ENCODE assay signal across 9 cellular contexts in the genomic region with DNA sequence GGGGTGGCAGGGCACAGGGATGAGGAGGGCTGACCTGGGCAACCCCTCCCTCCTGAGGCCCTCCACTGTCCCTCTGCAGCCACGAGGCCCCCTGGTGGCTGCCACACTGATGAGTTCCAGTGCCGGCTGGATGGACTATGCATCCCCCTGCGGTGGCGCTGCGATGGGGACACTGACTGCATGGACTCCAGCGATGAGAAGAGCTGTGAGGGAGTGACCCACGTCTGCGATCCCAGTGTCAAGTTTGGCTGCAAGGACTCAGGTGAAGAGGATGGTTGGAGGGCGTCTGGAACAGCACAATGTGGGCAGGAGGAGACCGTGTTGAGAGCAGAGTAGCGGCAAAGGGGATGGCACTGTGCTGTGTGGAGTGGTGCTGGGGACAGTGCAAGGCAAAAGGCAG. TPM values are rescaled to one million over a fixed set of nuclear protein-coding genes. Genes with fewer than 3 reads are reported as not detected.
DNase-seq lines count a peak whose midpoint lies in the region; ATAC-seq and TF ChIP-seq lines count a peak whose summit lies in the region.
"Had no signal": no experiment of that assay in that cellular context is flagged by ENCODE, and none has a peak within 500 bp of the region (broad histone marks: within the 10 kb centered on the region; RNA-seq: fewer than 3 reads in every experiment).

No MANE protein-coding gene starts in this region.

- H3K27ac Mint-ChIP-seq in activated CD8-positive, alpha-beta T cell treated with anti-CD3 and anti-CD28 coated beads, Interleukin-2, amount 10 ng/mL, durations not matched to agents 7 days and 5 days: no peak overlapping the region

- POLR2A ChIA-PET in BJ (lab: Charles Lee) (no interaction called here), HEK293 (lab: Yijun Ruan, JAX) (interaction anchor here (0.6 to 1.4 kb wide), 2 partner anchors 45 to 85 kb away, joined by 3 to 4 read pairs; a partner anchor contains a TSS)
- POLR2A ChIA-PET in activated CD8-positive, alpha-beta T cell treated with anti-CD3 and anti-CD28 coated beads, Interleukin-2, amount 10 ng/mL, durations not matched to agents 7 days and 5 days (lab: Charles Lee): no interaction called here

- ATAC-seq in activated CD8-positive, alpha-beta T cell treated with anti-CD3 and anti-CD28 coated beads, Interleukin-2, amount 10 ng/mL, durations not matched to agents 7 days and 5 days: peak; percentile 59
- ATAC-seq in right cardiac atrium: peak; percentile 14 to 16
- ATAC-seq in thoracic aorta (ENCODE audit: insufficient number of reproducible peaks, low FRiP score, low read depth): no peak
- no peak for ATAC-seq in GM21381 (IDR thresholded peaks at IDR 0.05; ENCODE audit: unreplicated experiment)

- H3K9me3 ChIP-seq in HEK293 (ENCODE audit: control insufficient read depth, insufficient read depth, low read depth, low read length): no peaks in the 10 kb centered on the region
- no peaks in the 10 kb centered on the region for H3K9me3 ChIP-seq in right cardiac atrium (ENCODE audit: control insufficient read depth, low read length)
- no peaks in the 10 kb centered on the region for H3K9me3 ChIP-seq in thoracic aorta

- no peaks in the 10 kb centered on the region for H3K27me3 ChIP-seq in BJ (ENCODE audit: control insufficient read depth, insufficient read depth, low read length)
- H3K27me3 ChIP-seq in right cardiac atrium (ENCODE audit: control insufficient read depth, insufficient read depth): no peaks in the 10 kb centered on the region
- no peaks in the 10 kb centered on the region for H3K27me3 ChIP-seq in thoracic aorta (replicated peaks; ENCODE audit: insufficient read depth)

- no peak overlapping the region for H3K4me3 Mint-ChIP-seq in activated CD8-positive, alpha-beta T cell treated with anti-CD3 and anti-CD28 coated beads, Interleukin-2, amount 10 ng/mL, durations not matched to agents 7 days and 5 days

- no peaks in the 10 kb centered on the region for H3K36me3 Mint-ChIP-seq in activated CD8-positive, alpha-beta T cell treated with anti-CD3 and anti-CD28 coated beads, Interleukin-2, amount 10 ng/mL, durations not matched to agents 7 days and 5 days (ENCODE audit: low read depth)

- H3K9me3 Mint-ChIP-seq in activated CD8-positive, alpha-beta T cell treated with anti-CD3 and anti-CD28 coated beads, Interleukin-2, amount 10 ng/mL, durations not matched to agents 7 days and 5 days (ENCODE audit: insufficient read depth): no peaks in the 10 kb centered on the region

- no peak overlapping the region for H3K4me3 ChIP-seq in BJ (ENCODE audit: low read depth, low read length)
- H3K4me3 ChIP-seq in HEK293 (ENCODE audit: low read depth, low read length): no peak overlapping the region
- H3K4me3 ChIP-seq in right cardiac atrium (ENCODE audit: low read length): no peak overlapping the region
- H3K4me3 ChIP-seq in thoracic aorta: no peak overlapping the region

- H3K4me1 ChIP-seq in HEK293 (ENCODE audit: control insufficient read depth, insufficient read depth, low read length) (no peaks in the 10 kb centered on the region), right cardiac atrium (ENCODE audit: control insufficient read depth, insufficient read depth, low read length) (no peaks in the 10 kb centered on the region), thoracic aorta (ENCODE audit: control insufficient read depth in 1 of 2, low read depth in 2 of 2) (peaks cover 0 to 29% of the 10 kb centered on the region in 2 donors)

- no peaks in the 10 kb centered on the region for H3K27me3 Mint-ChIP-seq in activated CD8-positive, alpha-beta T cell treated with anti-CD3 and anti-CD28 coated beads, Interleukin-2, amount 10 ng/mL, durations not matched to agents 7 days and 5 days (ENCODE audit: low read depth)

- 63% methylated on average over 11 of the region's 11 CpGs for WGBS in right cardiac atrium

- no peak overlapping the region for H3K27ac ChIP-seq in HEK293 (ENCODE audit: extremely low read depth, low read depth, low read length)
- H3K27ac ChIP-seq in right cardiac atrium (ENCODE audit: low read length): no peak overlapping the region
- peak overlapping the region in 1 of 2 donors; percentile 13 for H3K27ac ChIP-seq in thoracic aorta

- no peaks in the 10 kb centered on the region for H3K4me1 Mint-ChIP-seq in activated CD8-positive, alpha-beta T cell treated with anti-CD3 and anti-CD28 coated beads, Interleukin-2, amount 10 ng/mL, durations not matched to agents 7 days and 5 days (ENCODE audit: low read depth)

- CTCF ChIA-PET in BJ (lab: Yijun Ruan, JAX): interaction anchor here (0.6 to 11.4 kb wide), 19 partner anchors 8 to 104 kb away, joined by 3 to 357 read pairs (median 4); a partner anchor contains a TSS
- CTCF ChIA-PET in HEK293 (lab: Yijun Ruan, JAX): interaction anchor here (0.5 to 10.6 kb wide), 18 partner anchors 10 to 498 kb away, joined by 3 to 259 read pairs (median 4); a partner anchor contains a TSS
- CTCF ChIA-PET in activated CD8-positive, alpha-beta T cell treated with anti-CD3 and anti-CD28 coated beads, Interleukin-2, amount 10 ng/mL, durations not matched to agents 7 days and 5 days (lab: Charles Lee): interaction anchor here (0.6 to 9.6 kb wide), 12 partner anchors 10 to 104 kb away, joined by 3 to 85 read pairs (median 4); a partner anchor contains a TSS

- DNase-seq in BJ (ENCODE audit: low read depth): no peak
- DNase-seq in activated CD8-positive, alpha-beta T cell treated with anti-CD3 and anti-CD28 coated beads, Interleukin-2, amount 10 ng/mL, durations not matched to agents 7 days and 5 days: no peak
- peak in 2 of 3 donors; percentile 62 to 71 for DNase-seq in right cardiac atrium
- DNase-seq in thoracic aorta (ENCODE audit: low spot score): no peak
- DNase-seq in NCI-H187 (lab: John Stamatoyannopoulos, UW): no peak
- DNase-seq in GOT3 (lab: John Stamatoyannopoulos, UW): no peak

- peak; percentile 66 for TF ChIP-seq CTCF in BJ (IDR thresholded peaks at IDR 0.05; ENCODE audit: insufficient read depth, low read depth, low read length)
- peak; percentile 80 for TF ChIP-seq CTCF in HEK293 (tag by site-specific recombination; IDR thresholded peaks at IDR 0.05)
- TF ChIP-seq CTCF in thoracic aorta (IDR thresholded peaks at IDR 0.05): peak; percentile 54

- intact Hi-C loops in right cardiac atrium (cut with DNase I): loop anchor here in 1 of 4 donors (10.0 kb wide), 1 partner anchor 98 kb away; a partner anchor contains a TSS

- H3K36me3 ChIP-seq in BJ (ENCODE audit: control insufficient read depth, insufficient read depth, low read length) (peaks cover 79% of the 10 kb centered on the region), HEK293 (ENCODE audit: control insufficient read depth in 2 of 2, insufficient read depth in 1 of 2, low read length in 2 of 2) (peaks cover 0 to 76% of the 10 kb centered on the region in 2 experiments; a peak in 1 of 3 replicates), thoracic aorta (peaks cover 77% of the 10 kb centered on the region)

TF ChIP-seq in HEK293, 187 proteins besides CTCF, POLR2A, EP300 and RAD21 (continues in another document):
- TF ChIP-seq ZNF10 (tag by site-specific recombination; IDR thresholded peaks at IDR 0.05) (no peak), ZIC2 (tag by site-specific recombination; IDR thresholded peaks at IDR 0.05) (no peak; the same call in 1 of the 2 replicates)
- TF ChIP-seq, protein P1, sequence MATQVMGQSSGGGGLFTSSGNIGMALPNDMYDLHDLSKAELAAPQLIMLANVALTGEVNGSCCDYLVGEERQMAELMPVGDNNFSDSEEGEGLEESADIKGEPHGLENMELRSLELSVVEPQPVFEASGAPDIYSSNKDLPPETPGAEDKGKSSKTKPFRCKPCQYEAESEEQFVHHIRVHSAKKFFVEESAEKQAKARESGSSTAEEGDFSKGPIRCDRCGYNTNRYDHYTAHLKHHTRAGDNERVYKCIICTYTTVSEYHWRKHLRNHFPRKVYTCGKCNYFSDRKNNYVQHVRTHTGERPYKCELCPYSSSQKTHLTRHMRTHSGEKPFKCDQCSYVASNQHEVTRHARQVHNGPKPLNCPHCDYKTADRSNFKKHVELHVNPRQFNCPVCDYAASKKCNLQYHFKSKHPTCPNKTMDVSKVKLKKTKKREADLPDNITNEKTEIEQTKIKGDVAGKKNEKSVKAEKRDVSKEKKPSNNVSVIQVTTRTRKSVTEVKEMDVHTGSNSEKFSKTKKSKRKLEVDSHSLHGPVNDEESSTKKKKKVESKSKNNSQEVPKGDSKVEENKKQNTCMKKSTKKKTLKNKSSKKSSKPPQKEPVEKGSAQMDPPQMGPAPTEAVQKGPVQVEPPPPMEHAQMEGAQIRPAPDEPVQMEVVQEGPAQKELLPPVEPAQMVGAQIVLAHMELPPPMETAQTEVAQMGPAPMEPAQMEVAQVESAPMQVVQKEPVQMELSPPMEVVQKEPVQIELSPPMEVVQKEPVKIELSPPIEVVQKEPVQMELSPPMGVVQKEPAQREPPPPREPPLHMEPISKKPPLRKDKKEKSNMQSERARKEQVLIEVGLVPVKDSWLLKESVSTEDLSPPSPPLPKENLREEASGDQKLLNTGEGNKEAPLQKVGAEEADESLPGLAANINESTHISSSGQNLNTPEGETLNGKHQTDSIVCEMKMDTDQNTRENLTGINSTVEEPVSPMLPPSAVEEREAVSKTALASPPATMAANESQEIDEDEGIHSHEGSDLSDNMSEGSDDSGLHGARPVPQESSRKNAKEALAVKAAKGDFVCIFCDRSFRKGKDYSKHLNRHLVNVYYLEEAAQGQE (tag by site-specific recombination; IDR thresholded peaks at IDR 0.05): 0 out of 2 replicates have a peak, but pooled peaks have one; percentile 14

RNA-seq across cellular contexts. Expression of a gene that starts 25.7 kb away (rescaled TPM):
- polyA plus RNA-seq in BJ (2011; rRNA removed) (not detected in 2 replicates), right cardiac atrium (not detected)
- polyA minus RNA-seq in BJ (2011; rRNA and poly(A)+ RNA removed): not detected in 2 replicates
- total RNA-seq in activated CD8-positive, alpha-beta T cell treated with anti-CD3 and anti-CD28 coated beads, Interleukin-2, amount 10 ng/mL, durations not matched to agents 7 days and 5 days: not detected
- total RNA-seq in right cardiac atrium (not detected), thoracic aorta (not detected)
- total RNA-seq: glomerular endothelial cell had no signal

RNA-seq across cellular contexts. Expression of a gene that starts 43.5 kb away (rescaled TPM):
- 1.4 and 2.8 TPM in 2 replicates for polyA plus RNA-seq in BJ (2011; rRNA removed)
- 1.8 and 2.2 TPM in 2 replicates for polyA minus RNA-seq in BJ (2011; rRNA and poly(A)+ RNA removed)
- under 1 TPM; 0.39 to 0.40 TPM for total RNA-seq in activated CD8-positive, alpha-beta T cell treated with anti-CD3 and anti-CD28 coated beads, Interleukin-2, amount 10 ng/mL, durations not matched to agents 7 days and 5 days
- under 1 TPM in 3 of 4 donors, not detected in 1; 0.11 to 0.39 (median 0.29) TPM for total RNA-seq in right cardiac atrium
- polyA plus RNA-seq in right cardiac atrium: 1.2 TPM
- under 1 TPM in 1 of 2 donors, not detected in 1; 0.81 TPM for total RNA-seq in thoracic aorta

RNA-seq across cellular contexts. Expression of a gene that starts 44.8 kb away (rescaled TPM):
- 58.5 and 117 TPM in 2 replicates for polyA plus RNA-seq in BJ (2011; rRNA removed)
- 200 and 323 TPM in 2 replicates for polyA minus RNA-seq in BJ (2011; rRNA and poly(A)+ RNA removed)
- total RNA-seq in activated CD8-positive, alpha-beta T cell treated with anti-CD3 and anti-CD28 coated beads, Interleukin-2, amount 10 ng/mL, durations not matched to agents 7 days and 5 days: under 1 TPM; 0.39 to 0.40 TPM
- 100 to 1,000 TPM in 3 of 4 donors, 10 to 100 TPM in 1; 79.7 to 181 (median 154) TPM for total RNA-seq in right cardiac atrium
- 55.0 TPM for polyA plus RNA-seq in right cardiac atrium
- total RNA-seq in thoracic aorta: 100 to 1,000 TPM; 663 to 755 TPM

RNA-seq across cellular contexts. Expression of a gene that starts 56.4 kb away (rescaled TPM):
- polyA plus RNA-seq in BJ (2011; rRNA removed) (299 and 550 TPM in 2 replicates), right cardiac atrium (17.9 TPM)
- polyA minus RNA-seq in BJ (2011; rRNA and poly(A)+ RNA removed): 213 and 403 TPM in 2 replicates
- total RNA-seq in activated CD8-positive, alpha-beta T cell treated with anti-CD3 and anti-CD28 coated beads, Interleukin-2, amount 10 ng/mL, durations not matched to agents 7 days and 5 days: 100 to 1,000 TPM; 194 to 208 TPM
- total RNA-seq in right cardiac atrium (10 to 100 TPM; 27.4 to 33.2 (median 29.9) TPM), thoracic aorta (10 to 100 TPM; 57.3 to 60.4 TPM)

Comparison
In these comparisons a context has a peak if more than half of its experiments do, and no peak if none do; other contexts are left out.
1. DNase-seq: peak in right cardiac atrium (2 of 3); none in BJ (single experiment), activated CD8-positive, alpha-beta T cell treated with anti-CD3 and anti-CD28 coated beads, Interleukin-2, amount 10 ng/mL, durations not matched to agents 7 days and 5 days (single experiment), thoracic aorta (single experiment), NCI-H187 (0 of 2) and GOT3 (single experiment).
2. ATAC-seq: peak in activated CD8-positive, alpha-beta T cell treated with anti-CD3 and anti-CD28 coated beads, Interleukin-2, amount 10 ng/mL, durations not matched to agents 7 days and 5 days (single experiment) and right cardiac atrium (2 of 2); none in thoracic aorta (single experiment) and GM21381 (single experiment).
3. RNA of a gene that starts 44.8 kb away (total RNA-seq): 663 to 755 TPM in thoracic aorta and 79.7 to 181 TPM in right cardiac atrium; 0.39 to 0.40 TPM in activated CD8-positive, alpha-beta T cell treated with anti-CD3 and anti-CD28 coated beads, Interleukin-2, amount 10 ng/mL, durations not matched to agents 7 days and 5 days; every median in the first group is over 10 times any median in the second.
4. Peak in every context shown above with its lines, with median percentiles within 50 percentile points of each other: CTCF ChIP-seq.